11 cellular contexts compared by ENCODE assay signal in genomic region chr15:49823987-49824538, GRCh38.
"Had no signal": no experiment of that assay in that cellular context is flagged by ENCODE, and none has a peak within 500 bp of the region (broad histone marks: within the 10 kb centered on the region; RNA-seq: fewer than 3 reads in every experiment).

No MANE protein-coding gene starts in this region.

- H3K4me3 ChIP-seq: heart left ventricle, ovary, tibial artery, upper lobe of right lung had no signal

- DNase-seq: cerebellar nuclear complex; heart left ventricle; hippocampal formation; naive thymus-derived CD8-positive, alpha-beta T cell; ovary; right cardiac atrium; small intestine; stimulated activated CD4-positive, alpha-beta T cell treated with anti-CD3 and anti-CD28 coated beads, Interleukin-2, amount 100 ng/mL, for 48 hours; stimulated activated CD8-positive, alpha-beta memory T cell treated with anti-CD3 and anti-CD28 coated beads, Interleukin-4, amount 100 ng/mL, for 48 hours; tibial artery; upper lobe of right lung had no signal

- H3K27me3 ChIP-seq: heart left ventricle, ovary, tibial artery, upper lobe of right lung had no signal

- H3K36me3 ChIP-seq: heart left ventricle, ovary, tibial artery, upper lobe of right lung had no signal

- H3K27ac ChIP-seq: heart left ventricle, ovary, tibial artery, upper lobe of right lung had no signal

- H3K4me1 ChIP-seq: heart left ventricle, tibial artery, upper lobe of right lung had no signal

- H3K9me3 ChIP-seq: ovary, tibial artery, upper lobe of right lung had no signal
